In the genomic region with DNA sequence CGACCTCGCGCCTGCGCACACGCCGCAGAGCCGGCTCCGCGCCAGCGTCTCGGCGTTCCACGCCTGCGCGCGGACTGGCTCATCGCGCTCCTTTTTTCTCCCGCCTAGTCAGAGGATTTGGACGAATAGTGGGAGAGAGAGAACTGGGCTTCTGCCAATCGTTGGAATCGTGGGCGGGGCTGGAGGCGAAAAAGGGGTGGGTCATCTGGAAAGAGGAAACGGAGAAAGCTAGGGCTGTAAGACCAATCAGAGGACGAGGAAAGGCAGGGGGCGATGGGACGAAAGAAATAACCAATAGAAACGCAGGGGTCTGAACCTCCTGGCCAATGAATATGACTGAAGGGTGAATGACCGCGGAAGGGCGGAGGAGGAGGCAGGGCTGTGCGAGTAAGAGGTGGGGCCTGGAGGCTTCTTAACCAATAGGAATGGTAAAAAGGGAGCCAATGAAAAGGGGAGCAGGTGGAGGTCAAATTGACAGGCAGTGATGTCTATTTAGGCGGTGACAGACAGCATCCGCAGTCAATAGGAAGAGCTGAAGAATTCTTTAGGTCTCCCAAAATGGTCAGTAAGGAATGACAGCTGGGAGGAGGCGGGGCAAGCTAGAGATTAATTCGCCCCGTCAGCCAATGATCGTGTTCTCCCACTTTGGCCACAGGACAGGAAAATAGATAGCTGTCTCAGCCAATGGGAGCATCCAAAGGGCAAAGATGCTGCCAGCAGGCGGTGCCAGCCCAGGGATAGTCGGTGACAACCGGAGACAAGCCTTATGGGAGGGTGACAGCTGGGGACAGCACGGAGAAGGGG, we compare ENCODE assay signal across 1 cellular context.
TF ChIP-seq lines count a peak whose summit lies in the region.

Gene TBC1D10B, minus strand, starts transcription at position 51 of the 804 bp plus-strand sequence. CDS start 311 bp downstream, outside the sequence.

TF ChIP-seq in H1, 55 proteins besides CTCF, POLR2A, EP300 and RAD21 (continued from another document):
- TF ChIP-seq E2F6 (IDR thresholded peaks at IDR 0.05): peak; percentile 67; the same call in 1 of the 2 replicates
- no peak for TF ChIP-seq BRCA1 (IDR thresholded peaks at IDR 0.05; ENCODE audit: low read depth, low read length)
- TF ChIP-seq SP1 (IDR thresholded peaks at IDR 0.05; ENCODE audit: low read depth, low read length): peak; percentile 98
- TF ChIP-seq RBBP5 (IDR thresholded peaks at IDR 0.05; ENCODE audit: borderline replicate concordance, low read depth, low read length): no peak
- peak; percentile 76 to 96; a peak in 2 of 4 replicates for TF ChIP-seq SIN3A (conservative IDR thresholded peaks at IDR 0.05 in 1 of 2, IDR thresholded peaks at IDR 0.05 in 1 of 2; ENCODE audit: low read depth in 1 of 2, low read length in 2 of 2)
- no peak for TF ChIP-seq TEAD4 (IDR thresholded peaks at IDR 0.05; ENCODE audit: low read depth, low read length)
- 0 out of 2 replicates have a peak, but pooled peaks have one; percentile 38 for TF ChIP-seq TAF1 (IDR thresholded peaks at IDR 0.05; ENCODE audit: low read depth, low read length)
- no peak for TF ChIP-seq BCL11A (IDR thresholded peaks at IDR 0.05; ENCODE audit: low read depth in 2 of 2, low read length in 2 of 2)
- TF ChIP-seq RXRA (IDR thresholded peaks at IDR 0.05; ENCODE audit: insufficient read depth, low read depth, low read length): no peak
- no peak for TF ChIP-seq EZH2 (IDR thresholded peaks at IDR 0.05; ENCODE audit: low read depth, low read length, severe bottlenecking)
- no peak for TF ChIP-seq CBX5 (IDR thresholded peaks at IDR 0.05; ENCODE audit: low read depth, low read length)
- no peak for TF ChIP-seq SIRT6 (IDR thresholded peaks at IDR 0.05; ENCODE audit: low read length)
